16 cellular contexts compared by ENCODE assay signal in the genomic region with DNA sequence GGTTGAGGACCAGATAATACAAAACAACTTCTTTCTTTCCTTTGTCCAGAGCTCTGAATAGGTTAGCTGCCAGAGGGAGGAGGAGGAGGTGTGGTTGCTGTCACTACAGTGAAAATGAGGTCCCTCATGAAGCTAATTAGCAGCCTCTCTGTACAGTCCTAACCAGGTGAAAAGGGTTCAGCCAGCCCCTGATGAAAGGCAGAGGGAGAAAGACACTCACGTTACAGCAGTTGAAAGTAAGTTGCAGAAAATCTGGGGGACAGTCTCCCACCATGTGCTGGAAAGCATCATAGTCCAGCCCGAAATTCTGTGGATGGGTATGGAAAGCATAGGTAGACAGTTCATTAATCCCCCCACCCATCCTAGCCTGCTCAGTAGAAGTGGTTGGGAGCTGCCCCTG. TPM values are rescaled to one million over a fixed set of nuclear protein-coding genes. Genes with fewer than 3 reads are reported as not detected.
"Had no signal": no experiment of that assay in that cellular context is flagged by ENCODE, and none has a peak within 500 bp of the region (broad histone marks: within the 10 kb centered on the region; RNA-seq: fewer than 3 reads in every experiment).

No MANE protein-coding gene starts in this region.

- H3K9me3 ChIP-seq: ascending aorta, lower lobe of right lung, sigmoid colon, spleen, tibial artery had no signal

- H3K9me3 Mint-ChIP-seq: activated CD4-positive, alpha-beta memory T cell treated with anti-CD3 and anti-CD28 coated beads for 36 hours; activated T-cell treated with anti-CD3 and anti-CD28 coated beads, Interleukin-2, amount 50 U/mL, for 72 hours; nephron; T-helper 2 cell treated with Interferon-gamma antibody and Interleukin-4, amounts not matched to agents 5 μg/mL and 100 μg/mL, for 36 hours had no signal

- H3K27ac Mint-ChIP-seq: activated T-cell treated with anti-CD3 and anti-CD28 coated beads, Interleukin-2, amount 50 U/mL, for 72 hours; nephron; T-helper 2 cell treated with Interferon-gamma antibody and Interleukin-4, amounts not matched to agents 5 μg/mL and 100 μg/mL, for 36 hours had no signal

- H3K4me3 ChIP-seq: ascending aorta, coronary artery, lower lobe of right lung, sigmoid colon, spleen, tibial artery had no signal

- H3K27me3 Mint-ChIP-seq: activated CD4-positive, alpha-beta memory T cell treated with anti-CD3 and anti-CD28 coated beads for 36 hours; activated CD4-positive, alpha-beta T cell treated with anti-CD3 and anti-CD28 coated beads for 36 hours had no signal

- H3K4me3 Mint-ChIP-seq: activated CD4-positive, alpha-beta memory T cell treated with anti-CD3 and anti-CD28 coated beads for 36 hours; activated CD4-positive, alpha-beta T cell treated with anti-CD3 and anti-CD28 coated beads for 36 hours; activated T-cell treated with anti-CD3 and anti-CD28 coated beads, Interleukin-2, amount 50 U/mL, for 72 hours; nephron; T-helper 2 cell treated with Interferon-gamma antibody and Interleukin-4, amounts not matched to agents 5 μg/mL and 100 μg/mL, for 36 hours had no signal

- H3K27ac ChIP-seq: ascending aorta, coronary artery, lower lobe of right lung, sigmoid colon, spleen, tibial artery had no signal

- ATAC-seq: activated CD4-positive, alpha-beta T cell treated with anti-CD3 and anti-CD28 coated beads for 36 hours; activated T-cell treated with anti-CD3 and anti-CD28 coated beads, Interleukin-2, amount 50 U/mL, for 72 hours; lower lobe of right lung had no signal

- DNase-seq: activated CD4-positive, alpha-beta memory T cell treated with anti-CD3 and anti-CD28 coated beads for 36 hours; activated CD4-positive, alpha-beta T cell treated with anti-CD3 and anti-CD28 coated beads for 36 hours; activated CD8-positive, alpha-beta memory T cell treated with anti-CD3 and anti-CD28 coated beads, Interleukin-2, amount 50 U/mL, for 4 hours; activated gamma-delta T cell; activated T-cell treated with anti-CD3 and anti-CD28 coated beads, Interleukin-2, amount 50 U/mL, for 72 hours; hypothalamus; lower lobe of right lung; nucleus accumbens; sigmoid colon; spleen; stimulated activated naive CD4-positive, alpha-beta T cell treated with Interleukin-2 at 50 U/mL for 16 hours; tibial artery had no signal

- H3K27me3 ChIP-seq: ascending aorta, sigmoid colon, spleen, tibial artery had no signal

RNA-seq across cellular contexts. Expression of a gene that starts 19.8 kb away (rescaled TPM):
- total RNA-seq: ascending aorta, lower lobe of right lung had no signal
